Comparison of ENCODE assay signal across 14 cellular contexts in genomic region chr3:47715928-47716327, GRCh38.
DNase-seq lines count a peak whose midpoint lies in the region; ATAC-seq, FAIRE-seq and TF ChIP-seq lines count a peak whose summit lies in the region.
"Had no signal": no experiment of that assay in that cellular context is flagged by ENCODE, and none has a peak within 500 bp of the region (broad histone marks: within the 10 kb centered on the region; RNA-seq: fewer than 3 reads in every experiment).

No MANE protein-coding gene starts in this region.

- H3K4me1 ChIP-seq in endothelial cell of umbilical vein (ENCODE audit: control insufficient read depth, extremely low read depth, insufficient read depth, low read length): peaks cover 12% of the 10 kb centered on the region
- peaks cover 0 to 3% of the 10 kb centered on the region in 2 donors for H3K4me1 ChIP-seq in small intestine (ENCODE audit: control insufficient read depth in 2 of 2, insufficient read depth in 1 of 2, low read depth in 1 of 2, low read length in 1 of 2)
- H3K4me1 ChIP-seq: right lobe of liver had no signal

- H3K9me3 ChIP-seq in endothelial cell of umbilical vein (replicated peaks; ENCODE audit: control insufficient read depth, insufficient read depth, low read length) (no peaks in the 10 kb centered on the region), small intestine (ENCODE audit: control insufficient read depth, low read depth) (no peaks in the 10 kb centered on the region)
- H3K9me3 ChIP-seq: right lobe of liver had no signal

- peak overlapping the region; percentile 33 for H3K4me2 ChIP-seq in endothelial cell of umbilical vein (ENCODE audit: insufficient read depth, low read length)

- no peak for DNase-seq in activated T-cell treated with anti-CD3 and anti-CD28 coated beads, Interleukin-2, amount 50 U/mL, for 72 hours
- DNase-seq in activated T-cell treated with anti-CD3 and anti-CD28 coated beads, Interleukin-2, amount 50 U/mL, for 48 hours: no peak
- DNase-seq in endothelial cell of umbilical vein (ENCODE audit: low read depth, low spot score) (peak; percentile 64), small intestine (peak; percentile 63), NCI-H2196 treated with DMSO at 0.1 percent for 48 hours (lab: John Stamatoyannopoulos, UW; ENCODE audit: unreplicated experiment) (no peak)
- no peak for DNase-seq in stimulated activated CD4-positive, alpha-beta T cell treated with anti-CD3 and anti-CD28 coated beads, Interleukin-2, amount 100 ng/mL, for 48 hours
- DNase-seq: amniotic stem cell, NCI-H2081 treated with DMSO at 0.1 percent for 48 hours, right lobe of liver had no signal

- TF ChIP-seq CTCF in endothelial cell of umbilical vein (IDR thresholded peaks at IDR 0.05; ENCODE audit: extremely low read depth in 1 of 2, insufficient read depth in 1 of 2, low read depth in 1 of 2, low read length in 2 of 2): no peak

- H3K36me3 Mint-ChIP-seq in activated T-cell treated with anti-CD3 and anti-CD28 coated beads, Interleukin-2, amount 50 U/mL, for 72 hours (ENCODE audit: insufficient read depth in 2 of 2): peaks cover 2 to 27% of the 10 kb centered on the region in 2 donors

- no peaks in the 10 kb centered on the region for H3K9me1 ChIP-seq in endothelial cell of umbilical vein (replicated peaks; ENCODE audit: control insufficient read depth, extremely low read depth, insufficient read depth, low read length)

- peaks cover 15% of the 10 kb centered on the region for H3K79me2 ChIP-seq in endothelial cell of umbilical vein (ENCODE audit: control insufficient read depth, insufficient read depth, low read length)

- no peaks in the 10 kb centered on the region for H3K4me1 Mint-ChIP-seq in activated T-cell treated with anti-CD3 and anti-CD28 coated beads, Interleukin-2, amount 50 U/mL, for 72 hours (ENCODE audit: low read depth)

- no peak for TF ChIP-seq POLR2A in endothelial cell of umbilical vein (IDR thresholded peaks at IDR 0.05; ENCODE audit: low read depth, low read length)

- FAIRE-seq in endothelial cell of umbilical vein (lab: Jason Lieb, UNC) (peak; percentile 79), small intestine (lab: Jason Lieb, UNC) (no peak)
- FAIRE-seq: A204.1, GM19239 had no signal

- no peaks in the 10 kb centered on the region for H3K27me3 Mint-ChIP-seq in activated T-cell treated with anti-CD3 and anti-CD28 coated beads, Interleukin-2, amount 50 U/mL, for 72 hours (ENCODE audit: low read depth)

- intact Hi-C loops in endothelial cell of umbilical vein (cut with micrococcal nuclease): no loop called here

- POLR2A ChIA-PET in endothelial cell of umbilical vein (lab: Charles Lee): interaction anchor here (0.7 kb wide), 1 partner anchor 474 kb away, joined by 9 read pairs; no protein-coding TSS in a partner anchor

- H3K4me3 Mint-ChIP-seq in activated T-cell treated with anti-CD3 and anti-CD28 coated beads, Interleukin-2, amount 50 U/mL, for 72 hours: no peak overlapping the region

- H4K20me1 ChIP-seq in endothelial cell of umbilical vein (replicated peaks; ENCODE audit: control insufficient read depth, extremely low read depth, insufficient read depth, low read length): no peaks in the 10 kb centered on the region

- dilution Hi-C loops in endothelial cell of umbilical vein (cut with MboI; ENCODE audit: extremely low pct_ligation_motif_present, low sequenced_read_pairs): no loop called here

- no TSS peak for BruUV-seq in endothelial cell of umbilical vein (replicated peaks; lab: Mats Ljungman, UMichigan)

- H3K27me3 ChIP-seq in endothelial cell of umbilical vein (ENCODE audit: control insufficient read depth in 2 of 2, insufficient read depth in 2 of 2, low read length in 2 of 2): no peaks in the 10 kb centered on the region
- no peaks in the 10 kb centered on the region for H3K27me3 ChIP-seq in small intestine (ENCODE audit: control insufficient read depth in 2 of 2, insufficient read depth in 2 of 2, low read length in 2 of 2)
- H3K27me3 ChIP-seq: right lobe of liver had no signal

- WGBS in small intestine, 3 donors: 85 to 92% (median 88%) methylated on average over 4 of the region's 4 CpGs

- H3K36me3 ChIP-seq in endothelial cell of umbilical vein (ENCODE audit: control insufficient read depth in 2 of 2, extremely low read depth in 1 of 2, insufficient read depth in 2 of 2, low read length in 2 of 2) (peaks cover 9 to 15% of the 10 kb centered on the region in 2 experiments), small intestine (ENCODE audit: control insufficient read depth in 2 of 2, insufficient read depth in 2 of 2, low read length in 2 of 2) (peaks cover 6 to 7% of the 10 kb centered on the region in 2 donors)

- CTCF ChIA-PET in endothelial cell of umbilical vein (lab: Charles Lee): interaction anchor here (1.1 to 1.5 kb wide), 2 partner anchors 10 to 82 kb away, joined by 3 to 4 read pairs; no protein-coding TSS in a partner anchor

- H3K9me3 Mint-ChIP-seq in activated T-cell treated with anti-CD3 and anti-CD28 coated beads, Interleukin-2, amount 50 U/mL, for 72 hours: no peaks in the 10 kb centered on the region

- no peak overlapping the region for H3K4me3 ChIP-seq in endothelial cell of umbilical vein (replicated peaks in 1 of 3; ENCODE audit: insufficient read depth in 1 of 3, low read depth in 1 of 3, low read length in 3 of 3)
- H3K4me3 ChIP-seq in small intestine (ENCODE audit: low read depth in 1 of 2, low read length in 2 of 2): no peak overlapping the region
- H3K4me3 ChIP-seq: right lobe of liver had no signal

- H3K9ac ChIP-seq in endothelial cell of umbilical vein (replicated peaks; ENCODE audit: extremely low read depth, insufficient read depth, low read length): no peak overlapping the region

- no peak for ATAC-seq in activated T-cell treated with anti-CD3 and anti-CD28 coated beads, Interleukin-2, amount 50 U/mL, for 72 hours (replicated peaks in 1 of 2)
- ATAC-seq in SK-N-SH treated with all-trans-retinoic acid at 6 μM for 48 hours (peak; percentile 61), HG03439 (IDR thresholded peaks at IDR 0.05; ENCODE audit: unreplicated experiment) (no peak)

- no peak overlapping the region for H2AFZ ChIP-seq in endothelial cell of umbilical vein (ENCODE audit: low read depth, low read length)

- H3K27ac Mint-ChIP-seq in activated T-cell treated with anti-CD3 and anti-CD28 coated beads, Interleukin-2, amount 50 U/mL, for 72 hours: peak overlapping the region; percentile 26

- peak overlapping the region; percentile 37 for H3K27ac ChIP-seq in endothelial cell of umbilical vein (ENCODE audit: insufficient read depth, low read depth, low read length)
- no peak overlapping the region for H3K27ac ChIP-seq in small intestine (ENCODE audit: low read depth in 1 of 2, low read length in 1 of 2)
- H3K27ac ChIP-seq: right lobe of liver, RWPE1 had no signal

TF ChIP-seq in SK-N-SH treated with all-trans-retinoic acid at 6 μM for 48 hours, 23 proteins besides CTCF, POLR2A, EP300 and RAD21 (continues in another document):
- no peak for TF ChIP-seq ZFP3 (CRISPR knock-in tag; IDR thresholded peaks at IDR 0.05)
- TF ChIP-seq BACH2 (CRISPR knock-in tag; IDR thresholded peaks at IDR 0.05; ENCODE audit: borderline replicate concordance): no peak
- no peak for TF ChIP-seq RARB (CRISPR knock-in tag; IDR thresholded peaks at IDR 0.05)
- no peak for TF ChIP-seq CSDC2 (CRISPR knock-in tag; IDR thresholded peaks at IDR 0.05)
- no peak for TF ChIP-seq TCF4 (CRISPR knock-in tag; IDR thresholded peaks at IDR 0.05; ENCODE audit: borderline replicate concordance)
- TF ChIP-seq GLIS3 (CRISPR knock-in tag; IDR thresholded peaks at IDR 0.05): no peak
- TF ChIP-seq ISL1 (CRISPR knock-in tag; IDR thresholded peaks at IDR 0.05): no peak
- no peak for TF ChIP-seq ZNF70 (CRISPR knock-in tag; IDR thresholded peaks at IDR 0.05)
- no peak for TF ChIP-seq ARNTL (CRISPR knock-in tag; IDR thresholded peaks at IDR 0.05; ENCODE audit: borderline replicate concordance, low read depth)
- no peak for TF ChIP-seq ZC3H10 (CRISPR knock-in tag; IDR thresholded peaks at IDR 0.05)

TF ChIP-seq in endothelial cell of umbilical vein, 7 proteins besides CTCF, POLR2A, EP300 and RAD21:
- TF ChIP-seq GATA2 (IDR thresholded peaks at IDR 0.05; ENCODE audit: insufficient read depth, insufficient read length, low read depth, low read length): no peak
- peak; percentile 25 for TF ChIP-seq JUN (IDR thresholded peaks at IDR 0.05; ENCODE audit: borderline replicate concordance, insufficient read depth, insufficient read length, low read depth)
- peak; percentile 79 for TF ChIP-seq FOS (IDR thresholded peaks at IDR 0.05; ENCODE audit: borderline replicate concordance, insufficient read depth, low read length)

Comparison
In these comparisons a context has a peak if more than half of its experiments do, and no peak if none do; other contexts are left out.
1. DNase-seq: peak in endothelial cell of umbilical vein (single experiment) and small intestine (single experiment); none in activated T-cell treated with anti-CD3 and anti-CD28 coated beads, Interleukin-2, amount 50 U/mL, for 72 hours (0 of 2), activated T-cell treated with anti-CD3 and anti-CD28 coated beads, Interleukin-2, amount 50 U/mL, for 48 hours (0 of 2), stimulated activated CD4-positive, alpha-beta T cell treated with anti-CD3 and anti-CD28 coated beads, Interleukin-2, amount 100 ng/mL, for 48 hours (0 of 2) and NCI-H2196 treated with DMSO at 0.1 percent for 48 hours (single experiment).